Comparison of ENCODE assay signal across 10 cellular contexts in genomic region chr21:34276711-34277425, GRCh38.
DNase-seq lines count a peak whose midpoint lies in the region; ATAC-seq and TF ChIP-seq lines count a peak whose summit lies in the region.
"Had no signal": no experiment of that assay in that cellular context is flagged by ENCODE, and none has a peak within 500 bp of the region (broad histone marks: within the 10 kb centered on the region; RNA-seq: fewer than 3 reads in every experiment).

No MANE protein-coding gene starts in this region.

- CTCF ChIA-PET in activated CD8-positive, alpha-beta T cell treated with anti-CD3 and anti-CD28 coated beads for 36 hours (lab: Charles Lee) = no interaction called here
- CTCF ChIA-PET in activated CD8-positive, alpha-beta T cell treated with anti-CD3 and anti-CD28 coated beads, Interleukin-2, amount 10 ng/mL, durations not matched to agents 7 days and 5 days (lab: Charles Lee) = no interaction called here

- in situ Hi-C loops in SK-MEL-5 (cut with HindIII; ENCODE audit: low pct_unique_long_range_greater_than_20kb, low sequenced_read_pairs) = no loop called here

- ATAC-seq in activated CD8-positive, alpha-beta T cell treated with anti-CD3 and anti-CD28 coated beads for 36 hours = peak; percentile 88
- ATAC-seq in activated CD8-positive, alpha-beta T cell treated with anti-CD3 and anti-CD28 coated beads, Interleukin-2, amount 10 ng/mL, durations not matched to agents 7 days and 5 days = no peak
- ATAC-seq in GM21529 (IDR thresholded peaks at IDR 0.05; ENCODE audit: unreplicated experiment) = peak; percentile 67
- no peak for ATAC-seq in GM19397 (IDR thresholded peaks at IDR 0.05; ENCODE audit: unreplicated experiment)

- TF ChIP-seq CTCF in activated CD8-positive, alpha-beta T cell treated with anti-CD3 and anti-CD28 coated beads for 36 hours (IDR thresholded peaks at IDR 0.05) = no peak

- H3K9me3 Mint-ChIP-seq in activated CD8-positive, alpha-beta T cell treated with anti-CD3 and anti-CD28 coated beads for 36 hours = no peaks in the 10 kb centered on the region
- no peaks in the 10 kb centered on the region for H3K9me3 Mint-ChIP-seq in activated CD8-positive, alpha-beta T cell treated with anti-CD3 and anti-CD28 coated beads, Interleukin-2, amount 10 ng/mL, durations not matched to agents 7 days and 5 days (ENCODE audit: insufficient read depth)

- peaks cover 2% of the 10 kb centered on the region for H3K4me1 Mint-ChIP-seq in activated CD8-positive, alpha-beta T cell treated with anti-CD3 and anti-CD28 coated beads for 36 hours (ENCODE audit: low read depth)
- H3K4me1 Mint-ChIP-seq in activated CD8-positive, alpha-beta T cell treated with anti-CD3 and anti-CD28 coated beads, Interleukin-2, amount 10 ng/mL, durations not matched to agents 7 days and 5 days (ENCODE audit: low read depth) = no peaks in the 10 kb centered on the region

- intact Hi-C loops in activated CD8-positive, alpha-beta T cell treated with anti-CD3 and anti-CD28 coated beads for 36 hours (cut with micrococcal nuclease) = no loop called here

- peaks cover 6% of the 10 kb centered on the region for H3K27me3 Mint-ChIP-seq in activated CD8-positive, alpha-beta T cell treated with anti-CD3 and anti-CD28 coated beads for 36 hours
- H3K27me3 Mint-ChIP-seq in activated CD8-positive, alpha-beta T cell treated with anti-CD3 and anti-CD28 coated beads, Interleukin-2, amount 10 ng/mL, durations not matched to agents 7 days and 5 days (ENCODE audit: low read depth) = peaks cover 8% of the 10 kb centered on the region

- POLR2A ChIA-PET in activated CD8-positive, alpha-beta T cell treated with anti-CD3 and anti-CD28 coated beads for 36 hours (lab: Charles Lee) = interaction anchor here (1.4 kb wide), 1 partner anchor 24 kb away, joined by 3 read pairs; no protein-coding TSS in a partner anchor
- POLR2A ChIA-PET in activated CD8-positive, alpha-beta T cell treated with anti-CD3 and anti-CD28 coated beads, Interleukin-2, amount 10 ng/mL, durations not matched to agents 7 days and 5 days (lab: Charles Lee) = no interaction called here

- no peaks in the 10 kb centered on the region for H3K36me3 Mint-ChIP-seq in activated CD8-positive, alpha-beta T cell treated with anti-CD3 and anti-CD28 coated beads for 36 hours (ENCODE audit: low read depth)
- no peaks in the 10 kb centered on the region for H3K36me3 Mint-ChIP-seq in activated CD8-positive, alpha-beta T cell treated with anti-CD3 and anti-CD28 coated beads, Interleukin-2, amount 10 ng/mL, durations not matched to agents 7 days and 5 days (ENCODE audit: low read depth)

- H3K4me3 Mint-ChIP-seq in activated CD8-positive, alpha-beta T cell treated with anti-CD3 and anti-CD28 coated beads for 36 hours = no peak overlapping the region
- H3K4me3 Mint-ChIP-seq in activated CD8-positive, alpha-beta T cell treated with anti-CD3 and anti-CD28 coated beads, Interleukin-2, amount 10 ng/mL, durations not matched to agents 7 days and 5 days = no peak overlapping the region

- DNase-seq in activated CD8-positive, alpha-beta T cell treated with anti-CD3 and anti-CD28 coated beads for 36 hours = peak; percentile 52
- no peak for DNase-seq in activated CD8-positive, alpha-beta T cell treated with anti-CD3 and anti-CD28 coated beads, Interleukin-2, amount 10 ng/mL, durations not matched to agents 7 days and 5 days
- DNase-seq in SK-MEL-5 (ENCODE audit: low read depth, low spot score) = peak; percentile 26
- peak; percentile 11 to 27 for DNase-seq in stimulated activated CD4-positive, alpha-beta T cell treated with anti-CD3 and anti-CD28 coated beads, Interleukin-2, amount 100 ng/mL, for 24 hours
- no peak for DNase-seq in GOT3 (lab: John Stamatoyannopoulos, UW)
- no peak for DNase-seq in germinal center (ENCODE audit: low spot score)
- DNase-seq: NCI-H1105 treated with DMSO at 0.1 percent for 48 hours, RPMI8226 had no signal

- no peak overlapping the region for H3K27ac Mint-ChIP-seq in activated CD8-positive, alpha-beta T cell treated with anti-CD3 and anti-CD28 coated beads for 36 hours
- no peak overlapping the region for H3K27ac Mint-ChIP-seq in activated CD8-positive, alpha-beta T cell treated with anti-CD3 and anti-CD28 coated beads, Interleukin-2, amount 10 ng/mL, durations not matched to agents 7 days and 5 days

Comparison
In these comparisons a context has a peak if more than half of its experiments do, and no peak if none do; other contexts are left out.
1. ATAC-seq: peak in activated CD8-positive, alpha-beta T cell treated with anti-CD3 and anti-CD28 coated beads for 36 hours (single experiment) and GM21529 (single experiment); none in activated CD8-positive, alpha-beta T cell treated with anti-CD3 and anti-CD28 coated beads, Interleukin-2, amount 10 ng/mL, durations not matched to agents 7 days and 5 days (single experiment) and GM19397 (single experiment).
2. DNase-seq: peak in activated CD8-positive, alpha-beta T cell treated with anti-CD3 and anti-CD28 coated beads for 36 hours (single experiment), SK-MEL-5 (single experiment) and stimulated activated CD4-positive, alpha-beta T cell treated with anti-CD3 and anti-CD28 coated beads, Interleukin-2, amount 100 ng/mL, for 24 hours (2 of 2); none in activated CD8-positive, alpha-beta T cell treated with anti-CD3 and anti-CD28 coated beads, Interleukin-2, amount 10 ng/mL, durations not matched to agents 7 days and 5 days (single experiment), GOT3 (single experiment) and germinal center (single experiment).